8 cellular contexts compared by ENCODE assay signal in genomic region chr4:140149851-140150635, GRCh38. TPM values are rescaled to one million over a fixed set of nuclear protein-coding genes. Genes with fewer than 3 reads are reported as not detected.
DNase-seq lines count a peak whose midpoint lies in the region; ATAC-seq and TF ChIP-seq lines count a peak whose summit lies in the region.

No MANE protein-coding gene starts in this region.

- intact Hi-C loops in cardiac septum (cut with DNase I) (loop anchor here (2.0 to 5.0 kb wide), 7 partner anchors 89 to 415 kb away; no protein-coding TSS in a partner anchor), ovary (cut with DNase I) (loop anchor here (2.0 to 10.0 kb wide), 15 partner anchors 85 to 495 kb away; no protein-coding TSS in a partner anchor), upper lobe of right lung (cut with DNase I) (loop anchor here (5.0 to 10.0 kb wide), 2 partner anchors 102 to 415 kb away; no protein-coding TSS in a partner anchor)

- 0 out of 2 replicates have a peak, but pooled peaks cover 3% of the 10 kb centered on the region for H3K36me3 ChIP-seq in DOHH2 (ENCODE audit: control insufficient read depth, low read length)
- H3K36me3 ChIP-seq in Karpas-422 (ENCODE audit: insufficient read depth, low read length), result no peaks in the 10 kb centered on the region
- no peaks in the 10 kb centered on the region for H3K36me3 ChIP-seq in SK-N-SH (replicated peaks in 1 of 2; ENCODE audit: control insufficient read depth in 1 of 2, insufficient read depth in 2 of 2, low read length in 1 of 2)
- H3K36me3 ChIP-seq in ovary, result no peaks in the 10 kb centered on the region
- H3K36me3 ChIP-seq in upper lobe of right lung, result no peaks in the 10 kb centered on the region

- H3K27me3 Mint-ChIP-seq in activated naive CD8-positive, alpha-beta T cell treated with anti-CD3 and anti-CD28 coated beads, Interleukin-2, amount 50 U/mL, for 24 hours, result peaks cover 31% of the 10 kb centered on the region

- H3K36me3 Mint-ChIP-seq in activated naive CD8-positive, alpha-beta T cell treated with anti-CD3 and anti-CD28 coated beads, Interleukin-2, amount 50 U/mL, for 24 hours (ENCODE audit: low read depth), result no peaks in the 10 kb centered on the region

- H2AFZ ChIP-seq in Karpas-422 (ENCODE audit: low read length) (peak overlapping the region; percentile 44; the same call in 1 of the 2 replicates), SK-N-SH (ENCODE audit: low read depth) (peak overlapping the region; percentile 93)

- peaks cover 27% of the 10 kb centered on the region for H3K4me1 Mint-ChIP-seq in activated naive CD8-positive, alpha-beta T cell treated with anti-CD3 and anti-CD28 coated beads, Interleukin-2, amount 50 U/mL, for 24 hours

- 1% methylated on average over 18 of the region's 20 CpGs for WGBS in SK-N-SH (ENCODE audit: low lambda C conversion rate)
- WGBS in ovary, 3 donors, result 0 to 1% (median 0%) methylated on average over 18 to 20 of the region's 20 CpGs

- H3K79me2 ChIP-seq in DOHH2 (ENCODE audit: control insufficient read depth, low read length) (peaks cover 48% of the 10 kb centered on the region), Karpas-422 (ENCODE audit: low read length) (peaks cover 51% of the 10 kb centered on the region), SK-N-SH (ENCODE audit: insufficient read depth) (peaks cover 36% of the 10 kb centered on the region)

- no peaks in the 10 kb centered on the region for H3K9me3 Mint-ChIP-seq in activated naive CD8-positive, alpha-beta T cell treated with anti-CD3 and anti-CD28 coated beads, Interleukin-2, amount 50 U/mL, for 24 hours

- H3K27me3 ChIP-seq in DOHH2 (ENCODE audit: control insufficient read depth, low read length) (no peaks in the 10 kb centered on the region), Karpas-422 (ENCODE audit: low read length) (no peaks in the 10 kb centered on the region), SK-N-SH (ENCODE audit: insufficient read depth) (no peaks in the 10 kb centered on the region), ovary (no peaks in the 10 kb centered on the region), upper lobe of right lung (no peaks in the 10 kb centered on the region)

- ATAC-seq in activated naive CD8-positive, alpha-beta T cell treated with anti-CD3 and anti-CD28 coated beads, Interleukin-2, amount 50 U/mL, for 24 hours, result no peak
- ATAC-seq in upper lobe of right lung, result peak; percentile 1
- no peak for ATAC-seq in HG03571 (IDR thresholded peaks at IDR 0.05; ENCODE audit: unreplicated experiment)

- no peaks in the 10 kb centered on the region for H3K9me3 ChIP-seq in DOHH2 (ENCODE audit: control insufficient read depth, insufficient read depth, low read length)
- H3K9me3 ChIP-seq in Karpas-422 (ENCODE audit: low read length), result no peaks in the 10 kb centered on the region
- H3K9me3 ChIP-seq in SK-N-SH, result no peaks in the 10 kb centered on the region
- no peaks in the 10 kb centered on the region for H3K9me3 ChIP-seq in ovary
- H3K9me3 ChIP-seq in upper lobe of right lung, result no peaks in the 10 kb centered on the region

- POLR2A ChIA-PET in SK-N-SH (lab: Yijun Ruan, JAX), result interaction anchor here (0.6 to 5.4 kb wide), 21 partner anchors 10 to 494 kb away, joined by 3 to 80 read pairs (median 7); no protein-coding TSS in a partner anchor

- peaks cover 37% of the 10 kb centered on the region for H3K4me1 ChIP-seq in DOHH2 (ENCODE audit: control insufficient read depth, low read length)
- peaks cover 51% of the 10 kb centered on the region for H3K4me1 ChIP-seq in Karpas-422 (ENCODE audit: low read length)
- H3K4me1 ChIP-seq in SK-N-SH (ENCODE audit: control insufficient read depth in 1 of 2, insufficient read depth in 2 of 2, low read depth in 1 of 2, low read length in 1 of 2), result peaks cover 0 to 17% of the 10 kb centered on the region in 2 experiments; a peak in 2 of 4 replicates
- peaks cover 2% of the 10 kb centered on the region for H3K4me1 ChIP-seq in ovary (ENCODE audit: insufficient read depth)
- H3K4me1 ChIP-seq in upper lobe of right lung, result peaks cover 9% of the 10 kb centered on the region

- peak overlapping the region; percentile 73 for H3K27ac Mint-ChIP-seq in activated naive CD8-positive, alpha-beta T cell treated with anti-CD3 and anti-CD28 coated beads, Interleukin-2, amount 50 U/mL, for 24 hours

- H3K27ac ChIP-seq in DOHH2 (ENCODE audit: low read depth, low read length) (peak overlapping the region; percentile 92), Karpas-422 (ENCODE audit: low read length) (peak overlapping the region; percentile 97), SK-N-SH (ENCODE audit: low read depth in 2 of 2, low read length in 1 of 2) (peak overlapping the region; percentile 98 to 99), ovary (peak overlapping the region; percentile 96 to 99), upper lobe of right lung (peak overlapping the region; percentile 97)

- CTCF ChIA-PET in SK-N-SH (lab: Yijun Ruan, JAX), result interaction anchor here (0.6 to 7.8 kb wide), 12 partner anchors 31 to 458 kb away, joined by 3 to 91 read pairs (median 3); no protein-coding TSS in a partner anchor

- H3K4me3 ChIP-seq in DOHH2 (ENCODE audit: low read length), result peak overlapping the region; percentile 85
- H3K4me3 ChIP-seq in Karpas-422 (ENCODE audit: low read length), result peak overlapping the region; percentile 80
- H3K4me3 ChIP-seq in SK-N-SH (ENCODE audit: low read depth in 2 of 2, low read length in 1 of 2), result peak overlapping the region; percentile 94 to 97
- H3K4me3 ChIP-seq in ovary, result peak overlapping the region; percentile 50
- H3K4me3 ChIP-seq in upper lobe of right lung, result peak overlapping the region; percentile 81

- H3K4me2 ChIP-seq in DOHH2 (ENCODE audit: low read length) (peak overlapping the region; percentile 76), Karpas-422 (ENCODE audit: low read depth, low read length, poor library complexity, severe bottlenecking) (peak overlapping the region; percentile 83), SK-N-SH (peak overlapping the region; percentile 92)

- peak; percentile 85 for DNase-seq in Karpas-422
- peak; percentile 55 for DNase-seq in SK-N-SH
- DNase-seq in activated naive CD8-positive, alpha-beta T cell treated with anti-CD3 and anti-CD28 coated beads, Interleukin-2, amount 50 U/mL, for 24 hours, result peak; percentile 71
- DNase-seq in cardiac septum (ENCODE audit: low spot score), result peak; percentile 86
- peak; percentile 78 to 85 (median 83) for DNase-seq in ovary
- DNase-seq in upper lobe of right lung, result peak; percentile 88

- no peaks in the 10 kb centered on the region for H4K20me1 ChIP-seq in DOHH2 (ENCODE audit: control insufficient read depth, insufficient read depth, low read depth, low read length)
- peaks cover 10% of the 10 kb centered on the region; the same call in 1 of the 2 replicates for H4K20me1 ChIP-seq in Karpas-422 (ENCODE audit: insufficient read depth, low read depth, low read length)
- no peaks in the 10 kb centered on the region for H4K20me1 ChIP-seq in SK-N-SH (ENCODE audit: insufficient read depth)

- H3K4me3 Mint-ChIP-seq in activated naive CD8-positive, alpha-beta T cell treated with anti-CD3 and anti-CD28 coated beads, Interleukin-2, amount 50 U/mL, for 24 hours, result peak overlapping the region; percentile 92

- H3F3A ChIP-seq in DOHH2 (ENCODE audit: control insufficient read depth, insufficient read depth) (peaks cover 18% of the 10 kb centered on the region), SK-N-SH (replicated peaks; ENCODE audit: insufficient read depth) (peaks cover 25% of the 10 kb centered on the region)

- no peaks in the 10 kb centered on the region for H3K9me2 ChIP-seq in DOHH2 (replicated peaks; ENCODE audit: control insufficient read depth, low read length)
- H3K9me2 ChIP-seq in Karpas-422 (replicated peaks; ENCODE audit: insufficient read depth, low read length), result no peaks in the 10 kb centered on the region
- H3K9me2 ChIP-seq in SK-N-SH, result no peaks in the 10 kb centered on the region

- TF ChIP-seq CTCF in DOHH2 (IDR thresholded peaks at IDR 0.05; ENCODE audit: low read depth, low read length, poor library complexity, severe bottlenecking) (no peak), SK-N-SH (IDR thresholded peaks at IDR 0.05) (no peak), ovary (IDR thresholded peaks at IDR 0.05) (peak in 1 of 3 donors; percentile 37), upper lobe of right lung (IDR thresholded peaks at IDR 0.05) (no peak)

- peak overlapping the region; percentile 89 for H3K9ac ChIP-seq in Karpas-422 (ENCODE audit: low read length)
- peak overlapping the region; percentile 93 for H3K9ac ChIP-seq in SK-N-SH

- no peak for TF ChIP-seq POLR2A in ovary (IDR thresholded peaks at IDR 0.05)

- TF ChIP-seq RAD21 in SK-N-SH (IDR thresholded peaks at IDR 0.05; ENCODE audit: low read length), result 0 out of 2 replicates have a peak, but pooled peaks have one; percentile 19

- 0 out of 4 replicates have a peak, but pooled peaks of 1 of the 2 experiments have one; percentile 14 for TF ChIP-seq EP300 in SK-N-SH (IDR thresholded peaks at IDR 0.05; ENCODE audit: borderline replicate concordance in 1 of 2, low read depth in 1 of 2, low read length in 1 of 2)
- TF ChIP-seq EP300 in ovary (IDR thresholded peaks at IDR 0.05), result no peak

TF ChIP-seq in SK-N-SH, 30 proteins besides CTCF, POLR2A, EP300 and RAD21:
- TF ChIP-seq ELF1 (IDR thresholded peaks at IDR 0.05), result no peak
- no peak; the same call in 1 of the 2 replicates for TF ChIP-seq YY1 (IDR thresholded peaks at IDR 0.05; ENCODE audit: low read depth)
- TF ChIP-seq MAX (IDR thresholded peaks at IDR 0.05; ENCODE audit: low read depth), result 0 out of 2 replicates have a peak, but pooled peaks have one; percentile 31
- peak; percentile 38 for TF ChIP-seq MXI1 (IDR thresholded peaks at IDR 0.05; ENCODE audit: low read depth, low read length)
- peak; percentile 7; the same call in 1 of the 2 replicates for TF ChIP-seq RCOR1 (IDR thresholded peaks at IDR 0.05; ENCODE audit: low read length)
- TF ChIP-seq CHD2 (IDR thresholded peaks at IDR 0.05; ENCODE audit: low read length, partially characterized antibody), result peak; percentile 5
TF ChIP-seq in SK-N-SH: peak in this region for 4.

RNA-seq across cellular contexts. Expression of gene MAML3, which starts 3.9 kb away (rescaled TPM):
- 20.0 and 20.8 TPM in 2 replicates for total RNA-seq in Karpas-422 (2014; rRNA removed; shearing (Covaris generic); ENCODE audit: low replicate concordance)
- 5.3 and 5.6 TPM in 2 replicates for polyA plus RNA-seq in SK-N-SH (2012; rRNA removed)
- 4.8 and 5.8 TPM in 2 replicates for polyA plus RNA-seq in SK-N-SH (2012; cell fraction: cytosol; rRNA removed)
- 3.7 and 5.2 TPM in 2 replicates for polyA plus RNA-seq in SK-N-SH (2012; cell fraction: nucleus; rRNA removed)
- total RNA-seq in cardiac septum, result 4.1 TPM
- 10 to 100 TPM; 14.2 to 23.8 (median 17.0) TPM for total RNA-seq in ovary
- polyA plus RNA-seq in ovary, result 10 to 100 TPM; 11.1 to 11.5 TPM
- 13.1 TPM for total RNA-seq in upper lobe of right lung
